In genomic region chr1:208461680-208462079, GRCh38 we compare ENCODE assay signal across 13 cellular contexts.
DNase-seq lines count a peak whose midpoint lies in the region; ATAC-seq, FAIRE-seq and TF ChIP-seq lines count a peak whose summit lies in the region.
"Had no signal": no experiment of that assay in that cellular context is flagged by ENCODE, and none has a peak within 500 bp of the region (broad histone marks: within the 10 kb centered on the region; RNA-seq: fewer than 3 reads in every experiment).

No MANE protein-coding gene starts in this region.

- 86 to 91% methylated on average over 4 of the region's 4 CpGs for WGBS in lower leg skin, 2 donors

- H3K9me3 ChIP-seq in BE2C, result no peaks in the 10 kb centered on the region

- no peak for TF ChIP-seq POLR2A in lower leg skin (IDR thresholded peaks at IDR 0.05)

- H3K4me3 ChIP-seq in BE2C (ENCODE audit: low read depth, low read length) (no peak overlapping the region), lower leg skin (ENCODE audit: low read depth, poor library complexity, severe bottlenecking) (no peak overlapping the region)

- peak; percentile 40 for TF ChIP-seq CTCF in BE2C (IDR thresholded peaks at IDR 0.05; ENCODE audit: low read depth, low read length)
- TF ChIP-seq CTCF in lower leg skin (IDR thresholded peaks at IDR 0.05), result no peak

- DNase-seq in BE2C, result no peak
- DNase-seq in GM18507 (ENCODE audit: extremely low spot score, insufficient read length, low read depth), result no peak
- peak; percentile 8 for DNase-seq in RPMI8226
- peak; percentile 51 for DNase-seq in iPS-NIHi7 (ENCODE audit: extremely low spot score)
- DNase-seq in lower leg skin (ENCODE audit: low spot score in 2 of 2), result no peak
- no peak for DNase-seq in NCI-H2227 treated with DMSO at 0.1 percent for 48 hours (lab: John Stamatoyannopoulos, UW)
- DNase-seq: activated CD4-positive, alpha-beta T cell treated with anti-CD3 and anti-CD28 coated beads, Interleukin-2, amount 50 U/mL, for 48 hours; effector memory CD4-positive, alpha-beta T cell; NCI-H2029 treated with DMSO at 0.1 percent for 48 hours; nucleus accumbens; stimulated activated CD4-positive, alpha-beta T cell treated with anti-CD3 and anti-CD28 coated beads, Interleukin-4, amount 100 ng/mL, for 4 hours had no signal

- no peaks in the 10 kb centered on the region for H3K36me3 ChIP-seq in BE2C

- FAIRE-seq in GM18507 (lab: Jason Lieb, UNC), result peak; percentile 36

- no peaks in the 10 kb centered on the region for H3K27me3 ChIP-seq in BE2C

- intact Hi-C loops in lower leg skin (cut with DNase I; ENCODE audit: low total_unique reads), result no loop called here

- ATAC-seq in GM18909 (IDR thresholded peaks at IDR 0.05; ENCODE audit: poor library complexity, unreplicated experiment) (no peak), HG03196 (IDR thresholded peaks at IDR 0.05; ENCODE audit: unreplicated experiment) (no peak)

- H3K4me1 ChIP-seq in BE2C, result peaks cover 18% of the 10 kb centered on the region

Comparison
In these comparisons a context has a peak if more than half of its experiments do, and no peak if none do; other contexts are left out.
1. DNase-seq: peak in RPMI8226 (single experiment) and iPS-NIHi7 (single experiment); none in BE2C (single experiment), GM18507 (single experiment), lower leg skin (0 of 2) and NCI-H2227 treated with DMSO at 0.1 percent for 48 hours (single experiment).